8 cellular contexts compared by ENCODE assay signal in genomic region chr12:7989827-7990491, GRCh38. TPM values are rescaled to one million over a fixed set of nuclear protein-coding genes. Genes with fewer than 3 reads are reported as not detected.
DNase-seq lines count a peak whose midpoint lies in the region; ATAC-seq and TF ChIP-seq lines count a peak whose summit lies in the region.

No MANE protein-coding gene starts in this region.

- H3K9me3 Mint-ChIP-seq in progenitor cell of endocrine pancreas (ENCODE audit: low read depth) (no peaks in the 10 kb centered on the region), osteocyte (ENCODE audit: unreplicated experiment) (no peaks in the 10 kb centered on the region), endothelial cell (ENCODE audit: unreplicated experiment) (no peaks in the 10 kb centered on the region)

- no peaks in the 10 kb centered on the region for H3K9me3 ChIP-seq in T-helper 17 cell (ENCODE audit: control insufficient read depth, low read length, poor library complexity, severe bottlenecking)
- no peaks in the 10 kb centered on the region for H3K9me3 ChIP-seq in adrenal gland (replicated peaks in 1 of 3)

- H3K27me3 Mint-ChIP-seq in T-helper 17 cell (no peaks in the 10 kb centered on the region), progenitor cell of endocrine pancreas (no peaks in the 10 kb centered on the region), osteocyte (ENCODE audit: unreplicated experiment) (no peaks in the 10 kb centered on the region), endothelial cell (ENCODE audit: unreplicated experiment) (no peaks in the 10 kb centered on the region)

- peak; percentile 50 for ATAC-seq in GM18909 (IDR thresholded peaks at IDR 0.05; ENCODE audit: poor library complexity, unreplicated experiment)
- peak; percentile 87 for ATAC-seq in T-helper 17 cell

- H3K27ac Mint-ChIP-seq in T-helper 17 cell (peak overlapping the region; percentile 84), progenitor cell of endocrine pancreas (peak overlapping the region; percentile 0), osteocyte (ENCODE audit: unreplicated experiment) (no peak overlapping the region), endothelial cell (ENCODE audit: unreplicated experiment) (no peak overlapping the region)

- intact Hi-C loops in adrenal gland (cut with DNase I): loop anchor here (10.0 kb wide), 2 partner anchors 55 to 135 kb away; partner anchors contain the start of gene SLC2A3 (in 2 of the 2)

- WGBS in adrenal gland, 4 donors: 53 to 58% (median 55%) methylated on average over 6 of the region's 6 CpGs

- H3K4me1 ChIP-seq in adrenal gland (replicated peaks in 1 of 2): no peaks in the 10 kb centered on the region

- no peak for TF ChIP-seq POLR2A in adrenal gland (IDR thresholded peaks at IDR 0.05)

- H3K27ac ChIP-seq in adrenal gland: no peak overlapping the region

- H3K4me1 Mint-ChIP-seq in T-helper 17 cell (peaks cover 25% of the 10 kb centered on the region), progenitor cell of endocrine pancreas (ENCODE audit: low read depth) (peaks cover 11% of the 10 kb centered on the region), osteocyte (ENCODE audit: unreplicated experiment) (peaks cover 6% of the 10 kb centered on the region), endothelial cell (ENCODE audit: unreplicated experiment) (peaks cover 23% of the 10 kb centered on the region)

- H3K36me3 ChIP-seq in adrenal gland (replicated peaks in 1 of 2): no peaks in the 10 kb centered on the region

- H3K4me3 Mint-ChIP-seq in T-helper 17 cell (peak overlapping the region; percentile 80), progenitor cell of endocrine pancreas (ENCODE audit: low read depth) (no peak overlapping the region), osteocyte (ENCODE audit: unreplicated experiment) (no peak overlapping the region), endothelial cell (ENCODE audit: unreplicated experiment) (no peak overlapping the region)

- no peak overlapping the region for H3K4me3 ChIP-seq in adrenal gland

- H3K36me3 Mint-ChIP-seq in T-helper 17 cell (ENCODE audit: low read depth) (no peaks in the 10 kb centered on the region), progenitor cell of endocrine pancreas (ENCODE audit: insufficient read depth) (no peaks in the 10 kb centered on the region), osteocyte (ENCODE audit: unreplicated experiment) (no peaks in the 10 kb centered on the region), endothelial cell (ENCODE audit: low read depth, unreplicated experiment) (no peaks in the 10 kb centered on the region)

- TF ChIP-seq CTCF in adrenal gland (IDR thresholded peaks at IDR 0.05) (no peak), progenitor cell of endocrine pancreas (IDR thresholded peaks at IDR 0.05; ENCODE audit: unreplicated experiment) (no peak), osteocyte (IDR thresholded peaks at IDR 0.05) (no peak), endothelial cell (IDR thresholded peaks at IDR 0.05; ENCODE audit: unreplicated experiment) (no peak)

- DNase-seq in T-helper 17 cell (peak; percentile 16 to 31 (median 28)), adrenal gland (peak in 5 of 7 donors; percentile 19 to 58 (median 56)), progenitor cell of endocrine pancreas (ENCODE audit: low spot score, unreplicated experiment) (no peak), osteocyte (ENCODE audit: extremely low spot score, unreplicated experiment) (no peak), superior temporal gyrus (ENCODE audit: extremely low spot score) (no peak), iPS-NIHi7 (ENCODE audit: extremely low spot score) (no peak), endothelial cell (ENCODE audit: low spot score) (no peak)

- H3K27me3 ChIP-seq in adrenal gland: no peaks in the 10 kb centered on the region

RNA-seq across cellular contexts. Expression of gene FOXJ2, which starts 42.6 kb away (rescaled TPM):
- total RNA-seq in T-helper 17 cell (10 to 100 TPM; 33.4 to 40.4 TPM), adrenal gland (10 to 100 TPM in 7 of 8 donors, 1 to 10 TPM in 1; 8.6 to 20.8 (median 15.3) TPM), progenitor cell of endocrine pancreas (20.0 and 20.8 TPM in 2 replicates), osteocyte (20.3 and 21.4 TPM in 2 replicates), endothelial cell (ENCODE audit: unreplicated experiment) (42.7 TPM)
- polyA plus RNA-seq in adrenal gland: 10 to 100 TPM in 2 of 3 donors, 1 to 10 TPM in 1; 7.1 to 13.8 (median 11.7) TPM

RNA-seq across cellular contexts. Expression of gene SLC2A3, which starts 54.0 kb away (rescaled TPM):
- total RNA-seq in T-helper 17 cell (100 to 1,000 TPM; 689 to 766 TPM), adrenal gland (10 to 100 TPM in 7 of 8 donors, 1 to 10 TPM in 1; 8.8 to 52.4 (median 33.5) TPM), progenitor cell of endocrine pancreas (21.7 and 34.8 TPM in 2 replicates), osteocyte (73.5 and 80.3 TPM in 2 replicates), endothelial cell (ENCODE audit: unreplicated experiment) (562 TPM)
- 10 to 100 TPM in 1 of 3 donors, 1 to 10 TPM in 2; 7.2 to 19.5 (median 8.2) TPM for polyA plus RNA-seq in adrenal gland

Comparison
In these comparisons a context has a peak if more than half of its experiments do, and no peak if none do; other contexts are left out.
1. DNase-seq: peak in T-helper 17 cell (3 of 3) and adrenal gland (5 of 7); none in progenitor cell of endocrine pancreas (single experiment), osteocyte (single experiment), superior temporal gyrus (single experiment), iPS-NIHi7 (single experiment) and endothelial cell (single experiment).
2. H3K27ac Mint-ChIP-seq: peak in T-helper 17 cell (single experiment) and progenitor cell of endocrine pancreas (single experiment); none in osteocyte (single experiment) and endothelial cell (single experiment).